In the genomic region with DNA sequence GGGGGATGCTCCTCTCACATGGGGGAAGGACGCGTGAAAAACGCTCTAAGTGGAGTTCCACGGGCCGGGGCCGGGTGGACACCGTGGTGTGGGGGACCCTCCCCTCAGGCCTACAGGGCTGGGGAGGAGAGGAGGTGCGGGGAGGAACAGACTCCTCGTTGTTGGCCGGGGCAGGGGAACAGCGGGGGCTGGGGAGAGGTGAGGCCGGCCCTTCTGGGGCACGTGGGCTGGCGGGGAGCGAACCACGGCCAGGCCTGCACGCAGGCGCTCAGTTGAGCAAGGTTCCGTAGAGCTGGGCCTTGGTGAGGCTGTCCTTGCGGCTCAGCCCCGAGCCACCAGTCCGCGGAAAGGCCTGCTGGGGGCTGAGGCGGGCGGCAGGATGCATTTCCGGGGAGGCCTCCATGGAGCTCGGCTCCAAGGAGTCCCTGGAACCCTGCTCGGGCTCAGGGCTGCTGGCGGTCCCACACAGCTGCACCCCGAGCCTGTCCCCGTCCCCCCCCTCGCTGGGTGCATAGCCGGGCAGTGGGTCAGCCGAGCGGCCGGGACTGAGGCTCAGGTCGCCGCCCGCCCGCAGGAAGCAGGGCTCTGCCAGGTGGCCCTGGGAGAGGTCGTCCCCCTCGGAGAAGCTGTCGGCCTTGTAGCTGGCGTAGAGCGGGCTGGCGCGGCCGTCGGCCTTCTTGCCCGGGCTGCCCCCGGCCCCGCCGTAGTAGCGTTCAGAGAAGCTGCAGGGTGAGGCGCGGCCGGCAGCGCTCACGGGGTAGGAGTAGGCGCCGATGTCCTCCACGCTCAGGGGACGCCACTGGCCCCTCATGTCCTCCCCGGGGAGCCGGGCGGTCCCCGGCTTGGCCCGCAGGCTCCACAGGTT, we compare ENCODE assay signal across 10 cellular contexts. TPM values are rescaled to one million over a fixed set of nuclear protein-coding genes. Genes with fewer than 3 reads are reported as not detected.
DNase-seq lines count a peak whose midpoint lies in the region; ATAC-seq, FAIRE-seq and TF ChIP-seq lines count a peak whose summit lies in the region.
"Had no signal": no experiment of that assay in that cellular context is flagged by ENCODE, and none has a peak within 500 bp of the region (broad histone marks: within the 10 kb centered on the region; RNA-seq: fewer than 3 reads in every experiment).

No MANE protein-coding gene starts in this region.

- H3K36me3 Mint-ChIP-seq in chondrocyte (ENCODE audit: low read depth), result no peaks in the 10 kb centered on the region
- H3K36me3 Mint-ChIP-seq in activated CD8-positive, alpha-beta T cell treated with anti-CD3 and anti-CD28 coated beads for 36 hours (ENCODE audit: low read depth), result no peaks in the 10 kb centered on the region

- ATAC-seq in sciatic nerve (peak; percentile 91), GM21381 (IDR thresholded peaks at IDR 0.05; ENCODE audit: unreplicated experiment) (no peak), HG02588 (IDR thresholded peaks at IDR 0.05; ENCODE audit: unreplicated experiment) (no peak)
- no peak for ATAC-seq in activated CD8-positive, alpha-beta T cell treated with anti-CD3 and anti-CD28 coated beads for 36 hours
- ATAC-seq: T-cell had no signal

- DNase-seq in H7 (peak; percentile 77), chondrocyte (ENCODE audit: low spot score) (peak; percentile 87), kidney (peak; percentile 66), sciatic nerve (ENCODE audit: low spot score) (peak; percentile 87), GDM1 (lab: John Stamatoyannopoulos, UW) (no peak)
- DNase-seq in activated CD8-positive, alpha-beta T cell treated with anti-CD3 and anti-CD28 coated beads for 36 hours, result no peak
- DNase-seq: NCI-H2029 had no signal

- POLR2A ChIA-PET in activated CD8-positive, alpha-beta T cell treated with anti-CD3 and anti-CD28 coated beads for 36 hours (lab: Charles Lee), result no interaction called here

- no peak for FAIRE-seq in kidney (lab: Jason Lieb, UNC)

- no peak overlapping the region for H3K27ac ChIP-seq in kidney (ENCODE audit: low read depth in 2 of 2, low read length in 2 of 2)

- H3K27me3 ChIP-seq in H7 (ENCODE audit: control insufficient read depth, insufficient read depth, low read length), result no peaks in the 10 kb centered on the region

- intact Hi-C loops in kidney (cut with DNase I) (no loop called here), sciatic nerve (cut with DNase I) (loop anchor here (10.0 kb wide), 2 partner anchors 107 to 1913 kb away; no protein-coding TSS in a partner anchor)
- intact Hi-C loops in activated CD8-positive, alpha-beta T cell treated with anti-CD3 and anti-CD28 coated beads for 36 hours (cut with micrococcal nuclease), result no loop called here

- no peak overlapping the region for H3K27ac Mint-ChIP-seq in chondrocyte (ENCODE audit: unreplicated experiment)
- H3K27ac Mint-ChIP-seq in activated CD8-positive, alpha-beta T cell treated with anti-CD3 and anti-CD28 coated beads for 36 hours, result no peak overlapping the region
- H3K27ac Mint-ChIP-seq: T-cell had no signal

- CTCF ChIA-PET in activated CD8-positive, alpha-beta T cell treated with anti-CD3 and anti-CD28 coated beads for 36 hours (lab: Charles Lee), result no interaction called here

- no peaks in the 10 kb centered on the region for H3K27me3 Mint-ChIP-seq in chondrocyte (ENCODE audit: low read depth)
- no peaks in the 10 kb centered on the region for H3K27me3 Mint-ChIP-seq in activated CD8-positive, alpha-beta T cell treated with anti-CD3 and anti-CD28 coated beads for 36 hours
- H3K27me3 Mint-ChIP-seq: T-cell had no signal

- H3K4me3 Mint-ChIP-seq in chondrocyte (ENCODE audit: unreplicated experiment), result no peak overlapping the region
- no peak overlapping the region for H3K4me3 Mint-ChIP-seq in activated CD8-positive, alpha-beta T cell treated with anti-CD3 and anti-CD28 coated beads for 36 hours
- H3K4me3 Mint-ChIP-seq: T-cell had no signal

- H3K36me3 ChIP-seq in H7 (replicated peaks; ENCODE audit: control insufficient read depth, insufficient read depth, low read length) (no peaks in the 10 kb centered on the region), kidney (ENCODE audit: control insufficient read depth in 1 of 2, insufficient read depth in 2 of 2, low read length in 2 of 2) (no peaks in the 10 kb centered on the region)

- peaks cover 25% of the 10 kb centered on the region for H3K4me1 Mint-ChIP-seq in chondrocyte (ENCODE audit: low read depth)
- H3K4me1 Mint-ChIP-seq in activated CD8-positive, alpha-beta T cell treated with anti-CD3 and anti-CD28 coated beads for 36 hours (ENCODE audit: low read depth), result peaks cover 4% of the 10 kb centered on the region

- H3K9ac ChIP-seq in kidney (ENCODE audit: low read length in 2 of 2), result no peak overlapping the region

- peaks cover 0 to 6% of the 10 kb centered on the region in 2 donors for H3K4me1 ChIP-seq in kidney (ENCODE audit: control insufficient read depth in 1 of 2, insufficient read depth in 1 of 2, low read depth in 1 of 2, low read length in 2 of 2)

- H3K9me3 Mint-ChIP-seq in chondrocyte (ENCODE audit: low read depth), result no peaks in the 10 kb centered on the region
- H3K9me3 Mint-ChIP-seq in activated CD8-positive, alpha-beta T cell treated with anti-CD3 and anti-CD28 coated beads for 36 hours, result no peaks in the 10 kb centered on the region
- H3K9me3 Mint-ChIP-seq: T-cell had no signal

- no peaks in the 10 kb centered on the region for H3K9me3 ChIP-seq in kidney (ENCODE audit: control insufficient read depth in 1 of 2, low read length in 2 of 2)

- no peak for TF ChIP-seq CTCF in chondrocyte (IDR thresholded peaks at IDR 0.05)
- no peak for TF ChIP-seq CTCF in kidney (IDR thresholded peaks at IDR 0.05; ENCODE audit: borderline replicate concordance, extremely low read depth, insufficient read depth)
- no peak for TF ChIP-seq CTCF in activated CD8-positive, alpha-beta T cell treated with anti-CD3 and anti-CD28 coated beads for 36 hours (IDR thresholded peaks at IDR 0.05)

- H3K4me3 ChIP-seq in H7 (ENCODE audit: insufficient read depth, low read depth, low read length) (no peak overlapping the region), kidney (ENCODE audit: low read length in 2 of 2) (no peak overlapping the region)

RNA-seq across cellular contexts. Expression of gene BEGAIN, which starts 49.3 kb away (rescaled TPM):
- 1.3 and 3.3 TPM in 2 replicates for total RNA-seq in H7 (2014; rRNA removed; shearing (Covaris generic))
- 5.1 to 6.5 TPM (median 6.5 TPM) in 3 replicates for total RNA-seq in chondrocyte
- 1.4 TPM for total RNA-seq in kidney
- 0.52 TPM for polyA plus RNA-seq in kidney (ENCODE audit: insufficient read depth, low read depth, low replicate concordance)
- total RNA-seq in sciatic nerve, result 12.3 TPM
- 1 to 10 TPM; 5.5 to 6.0 TPM for total RNA-seq in activated CD8-positive, alpha-beta T cell treated with anti-CD3 and anti-CD28 coated beads for 36 hours

Comparison
In these comparisons a context has a peak if more than half of its experiments do, and no peak if none do; other contexts are left out.
1. DNase-seq: peak in H7 (single experiment), chondrocyte (single experiment), kidney (single experiment) and sciatic nerve (single experiment); none in activated CD8-positive, alpha-beta T cell treated with anti-CD3 and anti-CD28 coated beads for 36 hours (single experiment) and GDM1 (single experiment).